ENCODE assay signal across 8 cellular contexts in the genomic region with DNA sequence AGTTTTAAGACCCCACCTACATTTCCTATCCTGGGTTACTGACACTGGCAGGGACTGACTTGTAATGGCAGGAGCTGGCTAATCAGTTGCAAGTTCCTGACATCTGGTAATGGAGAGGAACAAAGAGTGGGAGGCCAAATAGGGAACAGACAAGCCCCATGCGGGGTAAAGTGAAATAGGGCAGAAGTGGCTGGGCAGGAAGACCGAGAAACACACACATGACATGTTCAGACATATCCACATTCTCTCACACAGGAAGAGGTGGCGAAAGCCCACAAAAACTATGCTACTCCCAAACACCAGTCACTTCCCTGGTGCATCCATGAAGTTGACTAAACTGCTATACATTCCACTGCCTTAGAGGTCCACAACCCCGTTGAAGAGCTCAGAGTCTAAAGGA.
DNase-seq lines count a peak whose midpoint lies in the region; ATAC-seq and TF ChIP-seq lines count a peak whose summit lies in the region.

No MANE protein-coding gene starts in this region.

- H3K27me3 Mint-ChIP-seq in activated naive CD8-positive, alpha-beta T cell treated with anti-CD3 and anti-CD28 coated beads, Interleukin-2, amount 10 ng/mL, durations not matched to agents 7 days and 5 days: no peaks in the 10 kb centered on the region
- H3K27me3 Mint-ChIP-seq in activated naive CD8-positive, alpha-beta T cell treated with anti-CD3 and anti-CD28 coated beads for 36 hours: no peaks in the 10 kb centered on the region

- no peak overlapping the region for H2BK5ac ChIP-seq in mesendoderm (ENCODE audit: low read length)

- H3K36me3 Mint-ChIP-seq in activated naive CD8-positive, alpha-beta T cell treated with anti-CD3 and anti-CD28 coated beads, Interleukin-2, amount 10 ng/mL, durations not matched to agents 7 days and 5 days: peaks cover 6% of the 10 kb centered on the region
- H3K36me3 Mint-ChIP-seq in activated naive CD8-positive, alpha-beta T cell treated with anti-CD3 and anti-CD28 coated beads for 36 hours: peaks cover 2% of the 10 kb centered on the region

- TF ChIP-seq CTCF in VCaP (conservative IDR thresholded peaks at IDR 0.05): no peak
- TF ChIP-seq CTCF in colonic mucosa (IDR thresholded peaks at IDR 0.05): no peak

- H3K4me1 ChIP-seq in mesendoderm (ENCODE audit: control insufficient read depth, low read depth, low read length): no peaks in the 10 kb centered on the region
- no peaks in the 10 kb centered on the region for H3K4me1 ChIP-seq in colonic mucosa

- intact Hi-C loops in colonic mucosa (cut with DNase I): no loop called here

- H3K4ac ChIP-seq in mesendoderm (ENCODE audit: low read depth, low read length): no peak overlapping the region

- H3K4me3 Mint-ChIP-seq in activated naive CD8-positive, alpha-beta T cell treated with anti-CD3 and anti-CD28 coated beads, Interleukin-2, amount 10 ng/mL, durations not matched to agents 7 days and 5 days: peak overlapping the region; percentile 23
- H3K4me3 Mint-ChIP-seq in activated naive CD8-positive, alpha-beta T cell treated with anti-CD3 and anti-CD28 coated beads for 36 hours: no peak overlapping the region

- H3K9me3 ChIP-seq in colonic mucosa: no peaks in the 10 kb centered on the region

- peak overlapping the region; percentile 65 for H3K27ac Mint-ChIP-seq in activated naive CD8-positive, alpha-beta T cell treated with anti-CD3 and anti-CD28 coated beads, Interleukin-2, amount 10 ng/mL, durations not matched to agents 7 days and 5 days
- H3K27ac Mint-ChIP-seq in activated naive CD8-positive, alpha-beta T cell treated with anti-CD3 and anti-CD28 coated beads for 36 hours: no peak overlapping the region

- H2AK5ac ChIP-seq in mesendoderm (ENCODE audit: low read length): no peak overlapping the region

- H3K9me3 Mint-ChIP-seq in activated naive CD8-positive, alpha-beta T cell treated with anti-CD3 and anti-CD28 coated beads, Interleukin-2, amount 10 ng/mL, durations not matched to agents 7 days and 5 days: peaks cover 2% of the 10 kb centered on the region
- H3K9me3 Mint-ChIP-seq in activated naive CD8-positive, alpha-beta T cell treated with anti-CD3 and anti-CD28 coated beads for 36 hours: peaks cover 1% of the 10 kb centered on the region

- DNase-seq in activated naive CD8-positive, alpha-beta T cell treated with anti-CD3 and anti-CD28 coated beads, Interleukin-2, amount 10 ng/mL, durations not matched to agents 7 days and 5 days: no peak
- no peak for DNase-seq in activated naive CD8-positive, alpha-beta T cell treated with anti-CD3 and anti-CD28 coated beads for 36 hours
- no peak for DNase-seq in mesendoderm
- no peak for DNase-seq in HUDEP-2 (lab: John Stamatoyannopoulos, UW; ENCODE audit: unreplicated experiment in 76 of 76)
- DNase-seq in colonic mucosa: no peak
- no peak for DNase-seq in NCI-H226

- no peak overlapping the region for H4K8ac ChIP-seq in mesendoderm (ENCODE audit: low read depth, low read length)

- peak overlapping the region; percentile 7 for H2BK15ac ChIP-seq in mesendoderm (replicated peaks; ENCODE audit: low read depth)

- H3K56ac ChIP-seq in mesendoderm (ENCODE audit: low read length): no peak overlapping the region

- no peaks in the 10 kb centered on the region for H3K79me2 ChIP-seq in mesendoderm (ENCODE audit: control insufficient read depth, insufficient read depth, low read length)

- H4K5ac ChIP-seq in mesendoderm (ENCODE audit: low read length): no peak overlapping the region

- no peak overlapping the region for H2BK120ac ChIP-seq in mesendoderm (ENCODE audit: low read depth, low read length)

- H3K23ac ChIP-seq in mesendoderm (ENCODE audit: low read length): no peak overlapping the region

- H3K18ac ChIP-seq in mesendoderm (ENCODE audit: low read length): peak overlapping the region; percentile 45

- ATAC-seq in activated naive CD8-positive, alpha-beta T cell treated with anti-CD3 and anti-CD28 coated beads, Interleukin-2, amount 10 ng/mL, durations not matched to agents 7 days and 5 days (ENCODE audit: low read depth): peak; percentile 44
- ATAC-seq in HG03139 (IDR thresholded peaks at IDR 0.05; ENCODE audit: unreplicated experiment): peak; percentile 56

- H3K9ac ChIP-seq in mesendoderm (ENCODE audit: low read length): no peak overlapping the region
- no peak overlapping the region for H3K9ac ChIP-seq in colonic mucosa (ENCODE audit: low read depth in 2 of 2, low read length in 2 of 2)

- no peaks in the 10 kb centered on the region for H3K36me3 ChIP-seq in mesendoderm (ENCODE audit: control insufficient read depth, insufficient read depth, low read length)
- H3K36me3 ChIP-seq in colonic mucosa: no peaks in the 10 kb centered on the region

- H3K27ac ChIP-seq in VCaP (peak overlapping the region; percentile 57), mesendoderm (ENCODE audit: low read depth, low read length) (no peak overlapping the region), colonic mucosa (no peak overlapping the region)

- no CpG with 5 or more reads among the region's 4 CpGs for WGBS in mesendoderm (ENCODE audit: extremely low coverage, insufficient coverage, low lambda C conversion rate)

- peaks cover 35% of the 10 kb centered on the region for H3K4me1 Mint-ChIP-seq in activated naive CD8-positive, alpha-beta T cell treated with anti-CD3 and anti-CD28 coated beads, Interleukin-2, amount 10 ng/mL, durations not matched to agents 7 days and 5 days
- H3K4me1 Mint-ChIP-seq in activated naive CD8-positive, alpha-beta T cell treated with anti-CD3 and anti-CD28 coated beads for 36 hours: peaks cover 44% of the 10 kb centered on the region

- no peaks in the 10 kb centered on the region for H3K79me1 ChIP-seq in mesendoderm (ENCODE audit: low read length)

- H3K4me2 ChIP-seq in mesendoderm (ENCODE audit: low read length): no peak overlapping the region

- H3K4me3 ChIP-seq in mesendoderm (ENCODE audit: low read length) (no peak overlapping the region), colonic mucosa (no peak overlapping the region)

- POLR2A ChIA-PET in activated naive CD8-positive, alpha-beta T cell treated with anti-CD3 and anti-CD28 coated beads, Interleukin-2, amount 10 ng/mL, durations not matched to agents 7 days and 5 days (lab: Charles Lee): no interaction called here

- H3K27me3 ChIP-seq in mesendoderm (ENCODE audit: insufficient read depth, low read length, poor library complexity) (no peaks in the 10 kb centered on the region), colonic mucosa (no peaks in the 10 kb centered on the region)
